In the genomic region with DNA sequence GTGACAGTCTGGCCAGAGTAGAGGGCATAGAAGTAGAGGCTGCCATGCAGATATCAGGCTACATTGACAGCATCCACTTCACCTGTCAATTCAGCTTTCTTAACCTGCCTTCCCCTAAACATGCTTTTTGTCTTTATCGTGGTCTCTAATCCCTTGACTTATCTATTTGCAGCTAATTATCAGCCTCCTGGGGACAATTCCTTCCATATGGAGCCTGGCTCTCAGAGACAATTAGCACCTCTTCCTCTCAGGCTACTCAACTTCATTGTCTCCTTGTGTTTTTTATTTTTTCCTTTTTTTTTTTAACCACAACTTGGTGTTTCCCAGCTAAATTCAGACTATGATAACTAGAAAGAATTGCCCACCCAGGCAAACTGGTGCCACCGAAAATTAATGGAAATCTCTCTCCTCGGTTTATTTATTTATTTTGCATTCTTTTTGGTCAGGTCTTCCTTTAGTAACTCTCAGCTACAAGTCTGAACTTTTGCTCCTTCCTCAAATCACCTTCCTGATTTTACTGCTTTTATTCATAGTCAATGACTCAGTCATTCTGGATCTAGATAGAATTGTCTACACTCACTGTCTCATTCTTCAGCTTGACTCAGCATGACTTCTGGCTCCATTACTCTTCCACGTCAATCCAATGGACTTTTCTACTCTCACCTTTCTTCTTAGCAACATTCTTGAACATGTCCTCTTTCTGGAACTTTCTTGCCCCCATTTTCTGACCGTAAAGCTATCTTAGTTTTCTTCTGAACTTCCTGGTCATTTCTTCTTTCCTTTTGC, we compare ENCODE assay signal across 15 cellular contexts.
A peak's percentile ranks its signal among the peaks of the same experiment; 100 is the strongest.
DNase-seq lines count a peak whose midpoint lies in the region; ATAC-seq, FAIRE-seq and TF ChIP-seq lines count a peak whose summit lies in the region.
"Had no signal": no experiment of that assay in that cellular context is flagged by ENCODE, and none has a peak within 500 bp of the region (broad histone marks: within the 10 kb centered on the region; RNA-seq: fewer than 3 reads in every experiment).

No MANE protein-coding gene starts in this region.

- H3K27ac ChIP-seq in K562 (ENCODE audit: extremely low read depth, low read depth, low read length) (no peak overlapping the region), ascending aorta (no peak overlapping the region)
- H3K27ac ChIP-seq: Peyer's patch had no signal

- CTCF ChIA-PET in K562 (lab: Yijun Ruan, JAX; ENCODE audit: low intra/inter-chr PET ratio): no interaction called here

- no peaks in the 10 kb centered on the region for H3K4me1 ChIP-seq in K562 (replicated peaks in 1 of 2; ENCODE audit: control insufficient read depth in 2 of 2, insufficient read depth in 2 of 2, low read length in 2 of 2)
- H3K4me1 ChIP-seq in ascending aorta: no peaks in the 10 kb centered on the region
- H3K4me1 ChIP-seq: Peyer's patch had no signal

- H3K27me3 ChIP-seq in K562 (ENCODE audit: control insufficient read depth in 2 of 2, insufficient read depth in 2 of 2, low read length in 2 of 2): peaks cover 2 to 14% of the 10 kb centered on the region in 2 experiments; a peak in 3 of 5 replicates
- H3K27me3 ChIP-seq in ascending aorta: no peaks in the 10 kb centered on the region
- H3K27me3 ChIP-seq: Peyer's patch had no signal

- no peak for TF ChIP-seq EP300 in K562 (IDR thresholded peaks at IDR 0.05; ENCODE audit: low read length)

- BruUV-seq in K562 (replicated peaks; lab: Mats Ljungman, UMichigan): no TSS peak

- no peaks in the 10 kb centered on the region for H3K79me2 ChIP-seq in K562 (ENCODE audit: control insufficient read depth, insufficient read depth, low read length)

- H3K4me3 ChIP-seq in K562 (no peak overlapping the region), ascending aorta (no peak overlapping the region)
- H3K4me3 ChIP-seq: Peyer's patch had no signal

- H3K9me3 ChIP-seq in K562 (replicated peaks; ENCODE audit: control insufficient read depth, insufficient read depth, low read depth, low read length) (no peaks in the 10 kb centered on the region), ascending aorta (no peaks in the 10 kb centered on the region)
- H3K9me3 ChIP-seq: Peyer's patch had no signal

- intact Hi-C loops in K562 (cut with micrococcal nuclease) (no loop called here), left colon (cut with DNase I, micrococcal nuclease) (no loop called here), ascending aorta (cut with DNase I) (no loop called here)

- H4K20me1 ChIP-seq in K562 (replicated peaks; ENCODE audit: control insufficient read depth, insufficient read depth, low read length): no peaks in the 10 kb centered on the region

- 0% methylated on average over 5 of the region's 5 CpGs for WGBS in K562 (ENCODE audit: insufficient coverage, low coverage, missing lambda C conversion rate)

- no peak for FAIRE-seq in K562 (lab: Jason Lieb, UNC)
- no peak for FAIRE-seq in HTR-8/SVneo (lab: Jason Lieb, UNC)
- FAIRE-seq: kidney had no signal

- no peak for TF ChIP-seq RAD21 in K562 (CRISPR knock-in tag; conservative IDR thresholded peaks at IDR 0.05 in 1 of 2, IDR thresholded peaks at IDR 0.05 in 1 of 2)

- ATAC-seq in K562 (no peak), left colon (peak; percentile 57)

- no peak overlapping the region for H3K4me2 ChIP-seq in K562 (ENCODE audit: insufficient read depth, low read length)

- H3K9ac ChIP-seq in K562 (ENCODE audit: insufficient read depth in 1 of 2, low read depth in 2 of 2, low read length in 2 of 2): no peak overlapping the region

- H3K36me3 ChIP-seq in K562 (ENCODE audit: control insufficient read depth, insufficient read depth, low read length) (no peaks in the 10 kb centered on the region), ascending aorta (no peaks in the 10 kb centered on the region)
- H3K36me3 ChIP-seq: Peyer's patch had no signal

- no peaks in the 10 kb centered on the region for H3K9me1 ChIP-seq in K562 (ENCODE audit: control insufficient read depth, insufficient read depth, low read length)

- TF ChIP-seq CTCF in K562 (IDR thresholded peaks at IDR 0.05 in 2 of 3, conservative IDR thresholded peaks at IDR 0.05 in 1 of 3; ENCODE audit: insufficient read depth in 2 of 3, low read depth in 1 of 3, low read length in 3 of 3): no peak
- no peak for TF ChIP-seq CTCF in ascending aorta (IDR thresholded peaks at IDR 0.05)

- peak; percentile 79 for DNase-seq in EL
- peak; percentile 45 for DNase-seq in NCI-H82 treated with DMSO at 0.1 percent for 48 hours (lab: John Stamatoyannopoulos, UW; ENCODE audit: unreplicated experiment)
- no peak for DNase-seq in K562 (ENCODE audit: extremely low read depth in 1 of 4, low spot score in 3 of 4)
- DNase-seq in left colon: no peak
- DNase-seq in AML-193 (lab: John Stamatoyannopoulos, UW): no peak
- DNase-seq in retina: no peak
- no peak for DNase-seq in ascending aorta (ENCODE audit: low spot score in 2 of 2)
- DNase-seq in HTR-8/SVneo (ENCODE audit: insufficient read length, low spot score): no peak
- DNase-seq: activated B cell treated with CpG ODN at 0.5 μM for 24 hours; aorta; kidney; NCI-H2029 treated with DMSO at 0.1 percent for 48 hours; nephron progenitor cell; Peyer's patch; stimulated activated CD8-positive, alpha-beta memory T cell treated with anti-CD3 and anti-CD28 coated beads, Interleukin-4, amount 100 ng/mL, for 48 hours had no signal

- TF ChIP-seq POLR2A in K562 (conservative IDR thresholded peaks at IDR 0.05): no peak

- no peak overlapping the region for H2AFZ ChIP-seq in K562 (ENCODE audit: low read depth, low read length)

- POLR2A ChIA-PET in K562 (lab: Yijun Ruan, JAX): interaction anchor here (1.0 to 1.1 kb wide), 2 partner anchors 13 to 842 kb away, joined by 3 to 4 read pairs; no protein-coding TSS in a partner anchor

- in situ Hi-C loops in K562 (cut with MboI): no loop called here

TF ChIP-seq in K562, 482 proteins besides CTCF, POLR2A, EP300 and RAD21 (continues in another document):
- TF ChIP-seq KDM5B (IDR thresholded peaks at IDR 0.05; ENCODE audit: insufficient replicate concordance, low read depth, low read length) (no peak), MAFK (IDR thresholded peaks at IDR 0.05; ENCODE audit: low read length) (0 out of 2 replicates have a peak, but pooled peaks have one; percentile 24), STAT5B (CRISPR knock-in tag; IDR thresholded peaks at IDR 0.05) (no peak), SOX6 (IDR thresholded peaks at IDR 0.05) (0 out of 2 replicates have a peak, but pooled peaks have one; percentile 19), ZEB2 (IDR thresholded peaks at IDR 0.05) (no peak), ESRRB (CRISPR knock-in tag; IDR thresholded peaks at IDR 0.05; ENCODE audit: borderline replicate concordance) (no peak), SAFB2 (IDR thresholded peaks at IDR 0.05; ENCODE audit: borderline replicate concordance, low read depth, low read length, severe bottlenecking) (no peak)
- TF ChIP-seq, protein P1, sequence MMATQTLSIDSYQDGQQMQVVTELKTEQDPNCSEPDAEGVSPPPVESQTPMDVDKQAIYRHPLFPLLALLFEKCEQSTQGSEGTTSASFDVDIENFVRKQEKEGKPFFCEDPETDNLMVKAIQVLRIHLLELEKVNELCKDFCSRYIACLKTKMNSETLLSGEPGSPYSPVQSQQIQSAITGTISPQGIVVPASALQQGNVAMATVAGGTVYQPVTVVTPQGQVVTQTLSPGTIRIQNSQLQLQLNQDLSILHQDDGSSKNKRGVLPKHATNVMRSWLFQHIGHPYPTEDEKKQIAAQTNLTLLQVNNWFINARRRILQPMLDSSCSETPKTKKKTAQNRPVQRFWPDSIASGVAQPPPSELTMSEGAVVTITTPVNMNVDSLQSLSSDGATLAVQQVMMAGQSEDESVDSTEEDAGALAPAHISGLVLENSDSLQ (IDR thresholded peaks at IDR 0.05): peak; percentile 31; the same call in 1 of the 2 replicates
- TF ChIP-seq, protein P2, sequence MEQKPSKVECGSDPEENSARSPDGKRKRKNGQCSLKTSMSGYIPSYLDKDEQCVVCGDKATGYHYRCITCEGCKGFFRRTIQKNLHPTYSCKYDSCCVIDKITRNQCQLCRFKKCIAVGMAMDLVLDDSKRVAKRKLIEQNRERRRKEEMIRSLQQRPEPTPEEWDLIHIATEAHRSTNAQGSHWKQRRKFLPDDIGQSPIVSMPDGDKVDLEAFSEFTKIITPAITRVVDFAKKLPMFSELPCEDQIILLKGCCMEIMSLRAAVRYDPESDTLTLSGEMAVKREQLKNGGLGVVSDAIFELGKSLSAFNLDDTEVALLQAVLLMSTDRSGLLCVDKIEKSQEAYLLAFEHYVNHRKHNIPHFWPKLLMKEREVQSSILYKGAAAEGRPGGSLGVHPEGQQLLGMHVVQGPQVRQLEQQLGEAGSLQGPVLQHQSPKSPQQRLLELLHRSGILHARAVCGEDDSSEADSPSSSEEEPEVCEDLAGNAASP (IDR thresholded peaks at IDR 0.05): no peak
- TF ChIP-seq, protein P3, sequence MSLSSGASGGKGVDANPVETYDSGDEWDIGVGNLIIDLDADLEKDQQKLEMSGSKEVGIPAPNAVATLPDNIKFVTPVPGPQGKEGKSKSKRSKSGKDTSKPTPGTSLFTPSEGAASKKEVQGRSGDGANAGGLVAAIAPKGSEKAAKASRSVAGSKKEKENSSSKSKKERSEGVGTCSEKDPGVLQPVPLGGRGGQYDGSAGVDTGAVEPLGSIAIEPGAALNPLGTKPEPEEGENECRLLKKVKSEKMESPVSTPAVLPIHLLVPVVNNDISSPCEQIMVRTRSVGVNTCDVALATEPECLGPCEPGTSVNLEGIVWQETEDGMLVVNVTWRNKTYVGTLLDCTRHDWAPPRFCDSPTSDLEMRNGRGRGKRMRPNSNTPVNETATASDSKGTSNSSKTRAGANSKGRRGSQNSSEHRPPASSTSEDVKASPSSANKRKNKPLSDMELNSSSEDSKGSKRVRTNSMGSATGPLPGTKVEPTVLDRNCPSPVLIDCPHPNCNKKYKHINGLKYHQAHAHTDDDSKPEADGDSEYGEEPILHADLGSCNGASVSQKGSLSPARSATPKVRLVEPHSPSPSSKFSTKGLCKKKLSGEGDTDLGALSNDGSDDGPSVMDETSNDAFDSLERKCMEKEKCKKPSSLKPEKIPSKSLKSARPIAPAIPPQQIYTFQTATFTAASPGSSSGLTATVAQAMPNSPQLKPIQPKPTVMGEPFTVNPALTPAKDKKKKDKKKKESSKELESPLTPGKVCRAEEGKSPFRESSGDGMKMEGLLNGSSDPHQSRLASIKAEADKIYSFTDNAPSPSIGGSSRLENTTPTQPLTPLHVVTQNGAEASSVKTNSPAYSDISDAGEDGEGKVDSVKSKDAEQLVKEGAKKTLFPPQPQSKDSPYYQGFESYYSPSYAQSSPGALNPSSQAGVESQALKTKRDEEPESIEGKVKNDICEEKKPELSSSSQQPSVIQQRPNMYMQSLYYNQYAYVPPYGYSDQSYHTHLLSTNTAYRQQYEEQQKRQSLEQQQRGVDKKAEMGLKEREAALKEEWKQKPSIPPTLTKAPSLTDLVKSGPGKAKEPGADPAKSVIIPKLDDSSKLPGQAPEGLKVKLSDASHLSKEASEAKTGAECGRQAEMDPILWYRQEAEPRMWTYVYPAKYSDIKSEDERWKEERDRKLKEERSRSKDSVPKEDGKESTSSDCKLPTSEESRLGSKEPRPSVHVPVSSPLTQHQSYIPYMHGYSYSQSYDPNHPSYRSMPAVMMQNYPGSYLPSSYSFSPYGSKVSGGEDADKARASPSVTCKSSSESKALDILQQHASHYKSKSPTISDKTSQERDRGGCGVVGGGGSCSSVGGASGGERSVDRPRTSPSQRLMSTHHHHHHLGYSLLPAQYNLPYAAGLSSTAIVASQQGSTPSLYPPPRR (CRISPR knock-in tag; IDR thresholded peaks at IDR 0.05; ENCODE audit: borderline replicate concordance): no peak

Comparison
In these comparisons a context has a peak if more than half of its experiments do, and no peak if none do; other contexts are left out.
1. DNase-seq: peak in EL (single experiment) and NCI-H82 treated with DMSO at 0.1 percent for 48 hours (single experiment); none in K562 (0 of 4), left colon (0 of 2), AML-193 (0 of 2), retina (single experiment), ascending aorta (0 of 2) and HTR-8/SVneo (single experiment).